1 cellular context compared by ENCODE assay signal in genomic region chr4:109816082-109816442, GRCh38.
TF ChIP-seq lines count a peak whose summit lies in the region.

No MANE protein-coding gene starts in this region.

TF ChIP-seq in GM23338, 12 proteins besides CTCF, POLR2A, EP300 and RAD21 (continued from another document):
- TF ChIP-seq ZNF114 (CRISPR knock-in tag; IDR thresholded peaks at IDR 0.05), result no peak
- TF ChIP-seq ZNF462 (CRISPR knock-in tag; IDR thresholded peaks at IDR 0.05), result no peak
- TF ChIP-seq POLR2AphosphoS5 (IDR thresholded peaks at IDR 0.05; ENCODE audit: low read depth), result no peak
